19 cellular contexts compared by ENCODE assay signal in genomic region chr3:53257465-53257864, GRCh38. TPM values are rescaled to one million over a fixed set of nuclear protein-coding genes. Genes with fewer than 3 reads are reported as not detected.
DNase-seq lines count a peak whose midpoint lies in the region; ATAC-seq and TF ChIP-seq lines count a peak whose summit lies in the region.
"Had no signal": no experiment of that assay in that cellular context is flagged by ENCODE, and none has a peak within 500 bp of the region (broad histone marks: within the 10 kb centered on the region; RNA-seq: fewer than 3 reads in every experiment).

No MANE protein-coding gene starts in this region.

- H3K4me3 ChIP-seq in H7 (ENCODE audit: insufficient read depth, low read depth, low read length) = no peak overlapping the region
- H3K4me3 ChIP-seq in spleen = no peak overlapping the region
- H3K4me3 ChIP-seq: BLaER1 treated with 17β-estradiol and CSF1 and Interleukin-3, amounts not matched to agents 10 nM and 100 nM had no signal

- intact Hi-C loops in spleen (cut with DNase I; ENCODE audit: low total_unique reads) = no loop called here

- H3K27ac ChIP-seq in spleen = no peak overlapping the region

- no peak for TF ChIP-seq POLR2A in spleen (IDR thresholded peaks at IDR 0.05)

- H3K27me3 ChIP-seq in H7 (ENCODE audit: control insufficient read depth, insufficient read depth, low read length) (no peaks in the 10 kb centered on the region), spleen (replicated peaks in 1 of 7) (no peaks in the 10 kb centered on the region)
- H3K27me3 ChIP-seq: BLaER1 treated with 17β-estradiol and CSF1 and Interleukin-3, amounts not matched to agents 10 nM and 100 nM had no signal

- no peaks in the 10 kb centered on the region for H3K9me3 ChIP-seq in spleen
- H3K9me3 ChIP-seq: BLaER1 treated with 17β-estradiol and CSF1 and Interleukin-3, amounts not matched to agents 10 nM and 100 nM had no signal

- H3K36me3 ChIP-seq in H7 (replicated peaks; ENCODE audit: control insufficient read depth, insufficient read depth, low read length) (0 out of 2 replicates have a peak, but pooled peaks cover 2% of the 10 kb centered on the region), spleen (no peaks in the 10 kb centered on the region)

- DNase-seq in AG08396 (ENCODE audit: low spot score) (peak; percentile 1), H7 (peak; percentile 30), iPS-NIHi7 (ENCODE audit: extremely low spot score) (peak; percentile 6), spleen (peak; percentile 74), NCI-H2171 (lab: John Stamatoyannopoulos, UW) (no peak), left lobe of liver (ENCODE audit: low spot score) (no peak), NCI-H1417 treated with DMSO at 0.1 percent for 48 hours (lab: John Stamatoyannopoulos, UW) (no peak)
- DNase-seq: DMS79, HCEC 1CT, KG1, MV-4-11, NCI-H1436, NCI-H1930, NCI-H345, NCI-H524 treated with DMSO at 0.1 percent for 48 hours, PC-3, RPMI8226 had no signal

- ATAC-seq in left lobe of liver = no peak
- ATAC-seq in HG03432 (IDR thresholded peaks at IDR 0.05; ENCODE audit: unreplicated experiment) = no peak
- ATAC-seq: PC-3 had no signal

- TF ChIP-seq CTCF in spleen (IDR thresholded peaks at IDR 0.05 in 8 of 11, conservative IDR thresholded peaks at IDR 0.05 in 3 of 11) = no peak

- 96 to 97% (median 97%) methylated on average over 3 to 4 of the region's 4 CpGs for WGBS in spleen, 5 donors

- peaks cover 15 to 52% (median 32%) of the 10 kb centered on the region in 6 donors for H3K4me1 ChIP-seq in spleen

RNA-seq across cellular contexts. Expression of gene TKT, which starts 1.6 kb away (rescaled TPM):
- 1,918 and 2,169 TPM in 2 replicates for total RNA-seq in H7 (2014; rRNA removed; shearing (Covaris generic))
- 100 to 1,000 TPM; 253 to 490 (median 287) TPM for total RNA-seq in spleen
- 100 to 1,000 TPM; 110 to 195 (median 137) TPM for polyA plus RNA-seq in spleen
- 109 TPM for total RNA-seq in left lobe of liver

Comparison
In these comparisons a context has a peak if more than half of its experiments do, and no peak if none do; other contexts are left out.
1. DNase-seq: peak in AG08396 (single experiment), H7 (single experiment), iPS-NIHi7 (single experiment) and spleen (single experiment); none in NCI-H2171 (single experiment), left lobe of liver (single experiment) and NCI-H1417 treated with DMSO at 0.1 percent for 48 hours (single experiment).